Comparison of ENCODE assay signal across 37 cellular contexts in the genomic region with DNA sequence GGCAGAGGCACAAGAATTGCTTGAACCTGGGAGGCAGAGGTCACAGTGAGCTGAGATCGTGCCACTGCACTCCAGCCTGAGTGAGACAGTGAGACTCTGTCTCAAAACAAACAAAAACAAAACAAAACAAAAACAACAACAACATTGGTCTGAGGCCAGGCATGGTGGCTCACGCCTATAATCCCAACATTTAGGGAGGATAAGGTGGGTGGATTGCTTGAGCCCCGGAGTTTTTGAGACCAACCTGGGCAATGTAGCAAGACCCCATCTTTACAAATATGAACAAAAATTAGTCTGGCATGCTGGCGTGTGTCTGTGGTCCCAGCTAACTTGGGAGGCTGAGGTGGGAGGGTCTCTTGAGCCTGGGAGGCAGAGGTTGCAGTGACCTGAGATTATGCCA. TPM values are rescaled to one million over a fixed set of nuclear protein-coding genes. Genes with fewer than 3 reads are reported as not detected.
"Had no signal": no experiment of that assay in that cellular context is flagged by ENCODE, and none has a peak within 500 bp of the region (broad histone marks: within the 10 kb centered on the region; RNA-seq: fewer than 3 reads in every experiment).

No MANE protein-coding gene starts in this region.

- H3K36me3 ChIP-seq: adrenal gland, brain microvascular endothelial cell, breast epithelium had no signal

- H3K4me1 Mint-ChIP-seq: activated B cell treated with CpG ODN at 0.5 μM for 24 hours; activated CD4-positive, alpha-beta T cell treated with anti-CD3 and anti-CD28 coated beads, Interleukin-2, amount 10 ng/mL, durations not matched to agents 24 days and 14 days; activated naive CD8-positive, alpha-beta T cell treated with anti-CD3 and anti-CD28 coated beads for 36 hours; activated T-helper 17 cell treated with anti-CD3 and anti-CD28 coated beads, Interleukin-2, amount 50 U/mL, for 72 hours had no signal

- DNase-seq: activated B cell treated with CpG ODN at 0.5 μM for 24 hours; activated CD4-positive, alpha-beta memory T cell treated with anti-CD3 and anti-CD28 coated beads for 36 hours; activated CD4-positive, alpha-beta T cell treated with anti-CD3 and anti-CD28 coated beads for 4 hours; activated CD4-positive, alpha-beta T cell treated with anti-CD3 and anti-CD28 coated beads, Interleukin-2, amount 10 ng/mL, durations not matched to agents 24 days and 14 days; activated CD4-positive, alpha-beta T cell treated with anti-CD3 and anti-CD28 coated beads, Interleukin-2, amount 50 U/mL, for 1 hour; activated CD4-positive, alpha-beta T cell treated with anti-CD3 and anti-CD28 coated beads, Interleukin-2, amount 50 U/mL, for 4 hours; activated CD4-positive, CD25-positive, alpha-beta regulatory T cell treated with anti-CD3 and anti-CD28 coated beads, Interleukin-2, amount 50 U/mL, for 72 hours; activated CD8-positive, alpha-beta memory T cell treated with anti-CD3 and anti-CD28 coated beads, Interleukin-2, amount 50 U/mL, for 4 hours; activated CD8-positive, alpha-beta T cell treated with anti-CD3 and anti-CD28 coated beads for 36 hours; activated effector memory CD4-positive, alpha-beta T cell treated with anti-CD3 and anti-CD28 coated beads, Interleukin-2, amount 50 U/mL, for 16 hours; activated gamma-delta T cell treated with Interleukin-2 at 50 U/mL for 16 hours; activated naive CD4-positive, alpha-beta T cell; activated naive CD4-positive, alpha-beta T cell treated with anti-CD3 and anti-CD28 coated beads for 36 hours; activated naive CD4-positive, alpha-beta T cell treated with anti-CD3 and anti-CD28 coated beads, Interleukin-2, amount 50 U/mL, for 16 hours; activated naive CD8-positive, alpha-beta T cell treated with anti-CD3 and anti-CD28 coated beads for 36 hours; activated T-cell treated with anti-CD3 and anti-CD28 coated beads for 4 hours; activated T-cell treated with anti-CD3 and anti-CD28 coated beads, Interleukin-2, amount 50 U/mL, for 1 hour; activated T-cell treated with anti-CD3 and anti-CD28 coated beads, Interleukin-2, amount 50 U/mL, for 4 hours; activated T-cell treated with anti-CD3 and anti-CD28 coated beads, Interleukin-2, amount 50 U/mL, for 72 hours; adrenal gland; amniotic stem cell; aorta; body of pancreas; brain microvascular endothelial cell; central memory CD4-positive, alpha-beta T cell; T-helper 2 cell; T-helper 9 cell had no signal

- H3K36me3 Mint-ChIP-seq: activated CD4-positive, alpha-beta memory T cell treated with anti-CD3 and anti-CD28 coated beads for 36 hours; activated naive CD4-positive, alpha-beta T cell treated with anti-CD3 and anti-CD28 coated beads, Interleukin-2, amount 50 U/mL, for 72 hours; activated naive CD8-positive, alpha-beta T cell treated with anti-CD3 and anti-CD28 coated beads for 36 hours had no signal

- H3K4me1 ChIP-seq: adrenal gland, body of pancreas had no signal

- H3K9me3 Mint-ChIP-seq: activated B cell treated with CpG ODN at 0.5 μM for 24 hours; activated CD4-positive, alpha-beta memory T cell treated with anti-CD3 and anti-CD28 coated beads for 36 hours; activated CD4-positive, alpha-beta T cell treated with anti-CD3 and anti-CD28 coated beads, Interleukin-2, amount 10 ng/mL, durations not matched to agents 24 days and 14 days; activated CD8-positive, alpha-beta T cell treated with anti-CD3 and anti-CD28 coated beads for 36 hours; activated naive CD4-positive, alpha-beta T cell treated with anti-CD3 and anti-CD28 coated beads for 36 hours; activated naive CD4-positive, alpha-beta T cell treated with anti-CD3 and anti-CD28 coated beads, Interleukin-2, amount 50 U/mL, for 72 hours; activated naive CD8-positive, alpha-beta T cell treated with anti-CD3 and anti-CD28 coated beads for 36 hours; activated T-cell treated with anti-CD3 and anti-CD28 coated beads, Interleukin-2, amount 50 U/mL, for 4 hours; activated T-cell treated with anti-CD3 and anti-CD28 coated beads, Interleukin-2, amount 50 U/mL, for 72 hours; activated T-helper 1 cell treated with anti-CD3 and anti-CD28 coated beads, Interleukin-12 subunit alpha, Interleukin-12 subunit beta, Interleukin-2, Interleukin-4 antibody, amounts not matched to agents 30 ng/mL and 10 ng/mL and 1 ng/mL, durations not matched to agents 14 hours and 24 hours and 36 hours; activated T-helper 17 cell treated with anti-CD3 and anti-CD28 coated beads, Interleukin-2, amount 50 U/mL, for 72 hours; T-helper 1 cell treated with Interleukin-12 subunit alpha and Interleukin-12 subunit beta and Interleukin-4 antibody, amounts not matched to agents 30 μg/mL and 1 μg/mL, for 36 hours; T-helper 2 cell treated with Interferon-gamma antibody and Interleukin-4, amounts not matched to agents 5 μg/mL and 100 μg/mL, for 36 hours had no signal

- H3K27me3 ChIP-seq: adrenal gland, body of pancreas, brain microvascular endothelial cell, breast epithelium had no signal

- H3K27ac Mint-ChIP-seq: activated B cell treated with CpG ODN at 0.5 μM for 24 hours; activated CD4-positive, alpha-beta memory T cell treated with anti-CD3 and anti-CD28 coated beads for 36 hours; activated CD4-positive, alpha-beta T cell treated with anti-CD3 and anti-CD28 coated beads, Interleukin-2, amount 10 ng/mL, durations not matched to agents 24 days and 14 days; activated CD8-positive, alpha-beta T cell treated with anti-CD3 and anti-CD28 coated beads for 36 hours; activated naive CD4-positive, alpha-beta T cell treated with anti-CD3 and anti-CD28 coated beads for 36 hours; activated naive CD4-positive, alpha-beta T cell treated with anti-CD3 and anti-CD28 coated beads, Interleukin-2, amount 50 U/mL, for 72 hours; activated naive CD8-positive, alpha-beta T cell treated with anti-CD3 and anti-CD28 coated beads for 36 hours; activated T-cell treated with anti-CD3 and anti-CD28 coated beads, Interleukin-2, amount 50 U/mL, for 72 hours; activated T-helper 1 cell treated with anti-CD3 and anti-CD28 coated beads, Interleukin-12 subunit alpha, Interleukin-12 subunit beta, Interleukin-2, Interleukin-4 antibody, amounts not matched to agents 30 ng/mL and 10 ng/mL and 1 ng/mL, durations not matched to agents 14 hours and 24 hours and 36 hours; activated T-helper 17 cell treated with anti-CD3 and anti-CD28 coated beads, Interleukin-2, amount 50 U/mL, for 72 hours; T-helper 1 cell treated with Interleukin-12 subunit alpha and Interleukin-12 subunit beta and Interleukin-4 antibody, amounts not matched to agents 30 μg/mL and 1 μg/mL, for 36 hours; T-helper 2 cell treated with Interferon-gamma antibody and Interleukin-4, amounts not matched to agents 5 μg/mL and 100 μg/mL, for 36 hours had no signal

- H3K4me3 ChIP-seq: adrenal gland, body of pancreas, breast epithelium had no signal

- H3K27ac ChIP-seq: adrenal gland, body of pancreas, brain microvascular endothelial cell, breast epithelium, VCaP had no signal

- H3K4me3 Mint-ChIP-seq: activated B cell treated with CpG ODN at 0.5 μM for 24 hours; activated CD4-positive, alpha-beta memory T cell treated with anti-CD3 and anti-CD28 coated beads for 36 hours; activated CD4-positive, alpha-beta T cell treated with anti-CD3 and anti-CD28 coated beads, Interleukin-2, amount 10 ng/mL, durations not matched to agents 24 days and 14 days; activated CD8-positive, alpha-beta T cell treated with anti-CD3 and anti-CD28 coated beads for 36 hours; activated naive CD4-positive, alpha-beta T cell treated with anti-CD3 and anti-CD28 coated beads for 36 hours; activated naive CD8-positive, alpha-beta T cell treated with anti-CD3 and anti-CD28 coated beads for 36 hours; activated T-cell treated with anti-CD3 and anti-CD28 coated beads, Interleukin-2, amount 50 U/mL, for 4 hours; activated T-cell treated with anti-CD3 and anti-CD28 coated beads, Interleukin-2, amount 50 U/mL, for 72 hours; activated T-helper 1 cell treated with anti-CD3 and anti-CD28 coated beads, Interleukin-12 subunit alpha, Interleukin-12 subunit beta, Interleukin-2, Interleukin-4 antibody, amounts not matched to agents 30 ng/mL and 10 ng/mL and 1 ng/mL, durations not matched to agents 14 hours and 24 hours and 36 hours; activated T-helper 17 cell treated with anti-CD3 and anti-CD28 coated beads, Interleukin-2, amount 50 U/mL, for 72 hours; T-helper 1 cell treated with Interleukin-12 subunit alpha and Interleukin-12 subunit beta and Interleukin-4 antibody, amounts not matched to agents 30 μg/mL and 1 μg/mL, for 36 hours; T-helper 2 cell treated with Interferon-gamma antibody and Interleukin-4, amounts not matched to agents 5 μg/mL and 100 μg/mL, for 36 hours had no signal

- H3K9me3 ChIP-seq: adrenal gland, body of pancreas, breast epithelium had no signal

- H3K27me3 Mint-ChIP-seq: activated B cell treated with CpG ODN at 0.5 μM for 24 hours; activated CD8-positive, alpha-beta T cell treated with anti-CD3 and anti-CD28 coated beads for 36 hours; activated T-helper 17 cell treated with anti-CD3 and anti-CD28 coated beads, Interleukin-2, amount 50 U/mL, for 72 hours had no signal

RNA-seq across cellular contexts. Expression of gene NWD1, which starts 16.0 kb away (rescaled TPM):
- total RNA-seq: activated CD4-positive, alpha-beta memory T cell treated with anti-CD3 and anti-CD28 coated beads for 36 hours; activated CD4-positive, alpha-beta T cell treated with anti-CD3 and anti-CD28 coated beads, Interleukin-2, amount 10 ng/mL, durations not matched to agents 24 days and 14 days; activated CD8-positive, alpha-beta memory T cell treated with anti-CD3 and anti-CD28 coated beads for 36 hours; activated CD8-positive, alpha-beta T cell treated with anti-CD3 and anti-CD28 coated beads for 36 hours; activated naive CD4-positive, alpha-beta T cell treated with anti-CD3 and anti-CD28 coated beads for 36 hours; activated naive CD4-positive, alpha-beta T cell treated with anti-CD3 and anti-CD28 coated beads, Interleukin-2, amount 50 U/mL, for 72 hours; activated naive CD8-positive, alpha-beta T cell treated with anti-CD3 and anti-CD28 coated beads for 36 hours; activated T-cell treated with anti-CD3 and anti-CD28 coated beads, Interleukin-2, amount 50 U/mL, for 4 hours; activated T-cell treated with anti-CD3 and anti-CD28 coated beads, Interleukin-2, amount 50 U/mL, for 72 hours; activated T-helper 1 cell treated with anti-CD3 and anti-CD28 coated beads, Interleukin-12 subunit alpha, Interleukin-12 subunit beta, Interleukin-2, Interleukin-4 antibody, amounts not matched to agents 30 ng/mL and 10 ng/mL and 1 ng/mL, durations not matched to agents 14 hours and 24 hours and 36 hours; activated T-helper 17 cell treated with anti-CD3 and anti-CD28 coated beads, Interleukin-2, amount 50 U/mL, for 72 hours; astrocyte; cardiac septum had no signal
- polyA plus RNA-seq: adrenal gland, aorta had no signal
